In the genomic region with DNA sequence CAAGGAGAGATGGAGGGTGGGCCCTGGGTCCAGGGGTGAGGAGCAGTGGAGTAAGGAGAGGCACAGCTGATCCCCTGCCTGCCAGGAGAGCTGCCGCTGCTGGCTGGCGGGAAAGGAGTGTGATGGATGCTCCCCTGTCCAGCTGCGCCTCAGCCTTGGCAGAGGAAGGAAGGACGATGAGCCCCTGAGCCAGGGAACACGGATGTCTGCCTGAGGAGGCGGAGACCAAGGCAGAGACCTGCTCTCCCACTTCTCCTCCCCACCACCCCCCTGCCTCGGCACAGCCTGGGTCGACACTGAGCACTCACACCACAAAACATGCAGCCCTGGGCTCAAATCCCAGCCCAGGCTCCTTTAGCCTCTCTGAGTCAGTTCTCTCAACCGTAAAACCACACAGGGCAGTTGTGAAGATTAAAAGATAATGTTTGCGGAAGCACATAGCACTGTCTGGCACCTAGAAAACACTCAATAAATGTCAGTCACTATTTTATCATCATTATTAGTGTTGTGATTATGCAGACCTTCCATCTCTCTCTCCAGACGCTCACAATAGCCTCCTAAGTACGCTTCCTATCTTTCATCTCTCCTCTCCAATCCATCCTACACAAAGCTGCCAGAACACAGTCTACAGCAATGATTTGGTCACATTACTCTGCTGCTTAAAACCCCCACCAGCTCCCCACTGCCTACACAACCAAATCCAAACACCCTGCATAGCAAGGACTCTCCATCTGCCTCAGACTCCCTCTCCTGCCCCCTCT, we compare ENCODE assay signal across 9 cellular contexts. TPM values are rescaled to one million over a fixed set of nuclear protein-coding genes. Genes with fewer than 3 reads are reported as not detected.
DNase-seq lines count a peak whose midpoint lies in the region; ATAC-seq, FAIRE-seq and TF ChIP-seq lines count a peak whose summit lies in the region.
"Had no signal": no experiment of that assay in that cellular context is flagged by ENCODE, and none has a peak within 500 bp of the region (broad histone marks: within the 10 kb centered on the region; RNA-seq: fewer than 3 reads in every experiment).

No MANE protein-coding gene starts in this region.

- TF ChIP-seq CTCF in K562 (IDR thresholded peaks at IDR 0.05 in 2 of 3, conservative IDR thresholded peaks at IDR 0.05 in 1 of 3; ENCODE audit: insufficient read depth in 2 of 3, low read depth in 1 of 3, low read length in 3 of 3) (no peak), lower lobe of right lung (IDR thresholded peaks at IDR 0.05) (no peak)

- peak overlapping the region in 1 of 2 experiments; percentile 52; a peak in 1 of 4 replicates for H3K9ac ChIP-seq in K562 (ENCODE audit: insufficient read depth in 1 of 2, low read depth in 2 of 2, low read length in 2 of 2)

- in situ Hi-C loops in K562 (cut with MboI), result no loop called here

- H3K4me3 ChIP-seq in K562 (no peak overlapping the region), lower lobe of right lung (no peak overlapping the region)

- POLR2A ChIA-PET in K562 (lab: Yijun Ruan, JAX), result interaction anchor here (1.1 kb wide), 1 partner anchor 11 kb away, joined by 3 read pairs; no protein-coding TSS in a partner anchor

- no peaks in the 10 kb centered on the region for H3K9me3 Mint-ChIP-seq in naive B cell

- peak; percentile 87 for DNase-seq in NK-92 treated with Interleukin-12 subunit alpha and Interleukin-12 subunit beta, amount 100 ng/mL, for 24 hours (lab: John Stamatoyannopoulos, UW)
- no peak for DNase-seq in NK-92 (lab: John Stamatoyannopoulos, UW; ENCODE audit: unreplicated experiment)
- DNase-seq in NCI-H2196 (lab: John Stamatoyannopoulos, UW; ENCODE audit: unreplicated experiment), result peak; percentile 55
- DNase-seq in K562 (ENCODE audit: extremely low read depth in 1 of 4, low spot score in 3 of 4), result no peak
- DNase-seq in naive B cell, result no peak
- DNase-seq in erythroblast (lab: John Stamatoyannopoulos, UW), result no peak
- DNase-seq in lower lobe of right lung, result no peak

- intact Hi-C loops in K562 (cut with micrococcal nuclease) (no loop called here), lower lobe of right lung (cut with DNase I) (no loop called here)

- peaks cover 2 to 65% of the 10 kb centered on the region in 2 experiments; a peak in 4 of 5 replicates for H3K27me3 ChIP-seq in K562 (ENCODE audit: control insufficient read depth in 2 of 2, insufficient read depth in 2 of 2, low read length in 2 of 2)
- H3K27me3 ChIP-seq in lower lobe of right lung (ENCODE audit: low read depth), result no peaks in the 10 kb centered on the region

- no peaks in the 10 kb centered on the region; the same call in 1 of the 2 replicates for H4K20me1 ChIP-seq in K562 (replicated peaks; ENCODE audit: control insufficient read depth, insufficient read depth, low read length)

- peak; percentile 60 for ATAC-seq in HG02610 (IDR thresholded peaks at IDR 0.05; ENCODE audit: unreplicated experiment)
- peak; percentile 43; the same call in 2 of the 3 replicates for ATAC-seq in K562
- peak; percentile 75 to 81 for ATAC-seq in naive B cell (ENCODE audit: low read depth in 2 of 2)
- ATAC-seq in lower lobe of right lung, result no peak

- H3K36me3 ChIP-seq in K562 (ENCODE audit: control insufficient read depth, insufficient read depth, low read length) (no peaks in the 10 kb centered on the region), lower lobe of right lung (no peaks in the 10 kb centered on the region)

- no peaks in the 10 kb centered on the region for H3K9me1 ChIP-seq in K562 (ENCODE audit: control insufficient read depth, insufficient read depth, low read length)

- FAIRE-seq in K562 (lab: Jason Lieb, UNC), result no peak

- no peaks in the 10 kb centered on the region for H3K36me3 Mint-ChIP-seq in naive B cell

- peaks cover 0 to 9% (median 6%) of the 10 kb centered on the region in 3 donors for H3K27me3 Mint-ChIP-seq in naive B cell

- no peaks in the 10 kb centered on the region for H3K79me2 ChIP-seq in K562 (ENCODE audit: control insufficient read depth, insufficient read depth, low read length)

- H3K27ac ChIP-seq in K562 (ENCODE audit: extremely low read depth, low read depth, low read length), result no peak overlapping the region
- no peak overlapping the region for H3K27ac ChIP-seq in lower lobe of right lung
- H3K27ac ChIP-seq: C4-2B had no signal

- TF ChIP-seq EP300 in K562 (IDR thresholded peaks at IDR 0.05; ENCODE audit: low read length), result no peak

- WGBS in K562 (ENCODE audit: insufficient coverage, low coverage, missing lambda C conversion rate), result 10% methylated on average over 10 of the region's 12 CpGs

- no peak for TF ChIP-seq RAD21 in K562 (CRISPR knock-in tag; conservative IDR thresholded peaks at IDR 0.05 in 1 of 2, IDR thresholded peaks at IDR 0.05 in 1 of 2)

- peak overlapping the region in 7 of 8 donors; percentile 35 to 87 (median 73) for H3K4me3 Mint-ChIP-seq in naive B cell

- H3K4me2 ChIP-seq in K562 (ENCODE audit: insufficient read depth, low read length), result no peak overlapping the region

- no TSS peak for BruUV-seq in K562 (replicated peaks; lab: Mats Ljungman, UMichigan)

- H3K9me3 ChIP-seq in K562 (replicated peaks; ENCODE audit: control insufficient read depth, insufficient read depth, low read depth, low read length), result no peaks in the 10 kb centered on the region
- H3K9me3 ChIP-seq in lower lobe of right lung, result no peaks in the 10 kb centered on the region

- peak overlapping the region in 4 of 6 donors; percentile 23 to 68 (median 58) for H3K27ac Mint-ChIP-seq in naive B cell

- peaks cover 23 to 41% (median 33%) of the 10 kb centered on the region in 3 donors for H3K4me1 Mint-ChIP-seq in naive B cell

- no peak for TF ChIP-seq POLR2A in K562 (conservative IDR thresholded peaks at IDR 0.05)
- TF ChIP-seq POLR2A in erythroblast (IDR thresholded peaks at IDR 0.05; ENCODE audit: low read length), result no peak

- peaks cover 5 to 13% of the 10 kb centered on the region in 2 experiments; a peak in 2 of 5 replicates for H3K4me1 ChIP-seq in K562 (replicated peaks in 1 of 2; ENCODE audit: control insufficient read depth in 2 of 2, insufficient read depth in 2 of 2, low read length in 2 of 2)
- H3K4me1 ChIP-seq in lower lobe of right lung, result peaks cover 35% of the 10 kb centered on the region

- no peak overlapping the region for H2AFZ ChIP-seq in K562 (ENCODE audit: low read depth, low read length)

- CTCF ChIA-PET in K562 (lab: Yijun Ruan, JAX; ENCODE audit: low intra/inter-chr PET ratio), result no interaction called here

TF ChIP-seq in K562, 482 proteins besides CTCF, POLR2A, EP300 and RAD21 (continues in another document):
- TF ChIP-seq PBX2 (CRISPR knock-in tag; IDR thresholded peaks at IDR 0.05; ENCODE audit: low read depth) (no peak), PBX2 (tag; conservative IDR thresholded peaks at IDR 0.05; ENCODE audit: low read depth) (peak; percentile 36; the same call in 1 of the 2 replicates), FOSL1 (tag; conservative IDR thresholded peaks at IDR 0.05) (peak; percentile 70; the same call in 1 of the 2 replicates)

RNA-seq across cellular contexts. Expression of gene SEMA5B, which starts 52.2 kb away (rescaled TPM):
- not detected in 2 replicates for total RNA-seq in K562 (2011; cell fraction: chromatin; rRNA removed; ENCODE audit: low replicate concordance)
- total RNA-seq in K562 (2011; cell fraction: nucleolus; rRNA removed), result not detected in 2 replicates
- not detected in 2 replicates for total RNA-seq in K562 (2011; cell fraction: nucleoplasm; rRNA removed)
- not detected in 2 replicates for total RNA-seq in K562 (2014; rRNA removed)
- not detected in 2 replicates for total RNA-seq in K562 (2014; rRNA removed; fragmentation: Illumina TruSeq; extraction: Trizol)
- not detected in 2 replicates for total RNA-seq in K562 (2015; rRNA removed; fragmentation: Illumina TruSeq; extraction: Trizol)
- total RNA-seq in K562 (2021), result not detected in 2 replicates
- not detected in 2 replicates for polyA plus RNA-seq in K562 (2011; rRNA removed)
- not detected in 2 replicates for polyA plus RNA-seq in K562 (2011; cell fraction: cytosol; rRNA removed)
- not detected in 2 replicates for polyA plus RNA-seq in K562 (2011; cell fraction: nucleus; rRNA removed)
- polyA plus RNA-seq in K562 (2012), result 0.03 TPM in 1 of 2 replicates, not detected in the other
- polyA plus RNA-seq in K562 (2014; fragmentation: Illumina TruSeq; extraction: Trizol), result not detected in 2 replicates
- polyA plus RNA-seq in K562 (2014; fragmentation: Nextera tagmentation; extraction: Ambion mirVana), result not detected
- polyA plus RNA-seq in K562 (2014; rRNA removed), result not detected in 2 replicates
- not detected in 2 replicates for polyA minus RNA-seq in K562 (2011; rRNA and poly(A)+ RNA removed)
- not detected in 2 replicates for polyA minus RNA-seq in K562 (2011; cell fraction: cytosol; rRNA and poly(A)+ RNA removed)
- polyA minus RNA-seq in K562 (2011; cell fraction: nucleus; rRNA and poly(A)+ RNA removed), result not detected in 2 replicates
- polyA plus RNA-seq in naive B cell (ENCODE audit: low read depth in 6 of 6), result not detected
- 0.71 TPM for total RNA-seq in lower lobe of right lung

Comparison
In these comparisons a context has a peak if more than half of its experiments do, and no peak if none do; other contexts are left out.
1. DNase-seq: peak in NK-92 treated with Interleukin-12 subunit alpha and Interleukin-12 subunit beta, amount 100 ng/mL, for 24 hours (single experiment) and NCI-H2196 (single experiment); none in NK-92 (single experiment), K562 (0 of 4), naive B cell (single experiment), erythroblast (0 of 2) and lower lobe of right lung (single experiment).
2. ATAC-seq: peak in HG02610 (single experiment), K562 (single experiment) and naive B cell (2 of 2); none in lower lobe of right lung (0 of 2).